In genomic region chr5:68924490-68925145, GRCh38 we compare ENCODE assay signal across 13 cellular contexts.
DNase-seq lines count a peak whose midpoint lies in the region; ATAC-seq, FAIRE-seq and TF ChIP-seq lines count a peak whose summit lies in the region.
"Had no signal": no experiment of that assay in that cellular context is flagged by ENCODE, and none has a peak within 500 bp of the region (broad histone marks: within the 10 kb centered on the region; RNA-seq: fewer than 3 reads in every experiment).

No MANE protein-coding gene starts in this region.

- H3K36me3 ChIP-seq in left ventricle myocardium inferior, result no peaks in the 10 kb centered on the region

- no peak overlapping the region for H3K4me3 ChIP-seq in left ventricle myocardium inferior
- no peak overlapping the region for H3K4me3 ChIP-seq in choroid plexus epithelial cell (ENCODE audit: low read depth, low read length)

- ATAC-seq in Right ventricle myocardium superior (ENCODE audit: poor library complexity), result peak; percentile 92
- no peak for ATAC-seq in HG02885 (IDR thresholded peaks at IDR 0.05; ENCODE audit: poor library complexity, unreplicated experiment)
- no peak for ATAC-seq in GM19455 (IDR thresholded peaks at IDR 0.05; ENCODE audit: unreplicated experiment)
- ATAC-seq: SK-N-SH treated with all-trans-retinoic acid at 6 μM for 48 hours had no signal

- peaks cover 2% of the 10 kb centered on the region for H3K9me3 ChIP-seq in left ventricle myocardium inferior (replicated peaks)

- TF ChIP-seq CTCF in left ventricle myocardium inferior (IDR thresholded peaks at IDR 0.05; ENCODE audit: borderline replicate concordance) (no peak), choroid plexus epithelial cell (conservative IDR thresholded peaks at IDR 0.05; ENCODE audit: low read depth, low read length) (no peak)

- no peak overlapping the region for H3K27ac ChIP-seq in left ventricle myocardium inferior (replicated peaks)

- H3K4me1 ChIP-seq in left ventricle myocardium inferior, result no peaks in the 10 kb centered on the region

- DNase-seq in Right ventricle myocardium superior (no peak), left ventricle myocardium inferior (no peak), choroid plexus epithelial cell (ENCODE audit: low read depth) (peak; percentile 77), iris pigment epithelial cell (ENCODE audit: low read depth) (peak; percentile 74), urothelium cell line (ENCODE audit: low spot score) (peak; percentile 77)
- no peak for DNase-seq in activated effector memory CD4-positive, alpha-beta T cell treated with Interleukin-2 at 50 U/mL for 16 hours
- DNase-seq: 8988T; activated CD4-positive, alpha-beta memory T cell treated with anti-CD3 and anti-CD28 coated beads, Interleukin-2, amount 10 ng/mL, durations not matched to agents 7 days and 5 days; activated naive CD8-positive, alpha-beta T cell treated with anti-CD3 and anti-CD28 coated beads for 36 hours had no signal

- peak; percentile 70 for FAIRE-seq in urothelium cell line (lab: Jason Lieb, UNC)
- FAIRE-seq: endometrium had no signal

- intact Hi-C loops in Right ventricle myocardium superior (cut with DNase I) (no loop called here), left ventricle myocardium inferior (cut with micrococcal nuclease) (no loop called here)

- H3K27me3 ChIP-seq in left ventricle myocardium inferior (ENCODE audit: low read depth), result no peaks in the 10 kb centered on the region

Comparison
In these comparisons a context has a peak if more than half of its experiments do, and no peak if none do; other contexts are left out.
1. DNase-seq: peak in choroid plexus epithelial cell (single experiment), iris pigment epithelial cell (single experiment) and urothelium cell line (single experiment); none in Right ventricle myocardium superior (single experiment), left ventricle myocardium inferior (single experiment) and activated effector memory CD4-positive, alpha-beta T cell treated with Interleukin-2 at 50 U/mL for 16 hours (single experiment).